ENCODE assay signal across 8 cellular contexts in the genomic region with DNA sequence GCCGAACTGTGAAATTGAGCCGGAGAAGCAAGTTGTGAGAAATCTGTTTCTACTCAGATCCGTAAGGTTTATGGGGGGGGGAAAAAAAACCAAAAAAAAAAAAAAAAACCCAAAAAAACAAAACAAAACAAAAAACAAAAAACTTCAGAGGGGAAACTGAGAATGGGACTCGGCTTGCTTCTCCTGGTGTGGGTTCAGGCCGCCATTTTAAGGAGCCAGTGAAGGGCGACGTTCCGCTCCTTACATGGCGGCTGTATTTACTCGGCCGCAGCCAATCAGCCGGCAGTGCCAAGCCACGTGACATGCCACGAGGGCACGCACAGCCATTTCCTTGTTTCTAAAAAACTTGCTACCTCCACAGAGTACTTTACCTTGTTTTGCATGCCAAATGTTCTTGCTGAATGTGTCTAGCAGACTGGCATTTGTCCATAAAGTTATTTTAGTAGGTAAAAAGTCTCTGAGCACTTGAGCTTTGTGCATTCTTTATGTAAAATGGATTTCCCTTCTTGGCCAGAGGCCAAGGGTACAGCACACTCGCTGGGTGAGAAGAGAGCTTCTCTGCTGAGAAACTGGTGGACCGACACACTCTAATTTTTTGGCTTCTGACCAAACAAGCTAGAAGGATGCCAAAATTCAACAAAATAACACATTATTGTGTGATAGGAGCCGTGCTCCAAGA.
DNase-seq lines count a peak whose midpoint lies in the region; ATAC-seq and TF ChIP-seq lines count a peak whose summit lies in the region.

No MANE protein-coding gene starts in this region.

- peak; percentile 26 for DNase-seq in GM04504 (ENCODE audit: low read depth)
- peak; percentile 55 for DNase-seq in RPMI7951 (ENCODE audit: low read depth)
- peak; percentile 80 for DNase-seq in fibroblast of peridontal ligament (ENCODE audit: extremely low read depth)
- DNase-seq in osteoblast (ENCODE audit: insufficient read length, low spot score, missing footprints) = peak; percentile 72
- DNase-seq in T-helper 1 cell = no peak

- no peaks in the 10 kb centered on the region for H3K9me3 ChIP-seq in osteoblast (ENCODE audit: low read depth, low read length)

- H3K4me2 ChIP-seq in osteoblast (ENCODE audit: insufficient read depth, low read length) = peak overlapping the region; percentile 84

- H3K36me3 ChIP-seq in osteoblast (ENCODE audit: insufficient read depth, low read length) = no peaks in the 10 kb centered on the region

- H2AFZ ChIP-seq in osteoblast (ENCODE audit: low read length) = peak overlapping the region; percentile 96

- no peaks in the 10 kb centered on the region for H3K27me3 ChIP-seq in osteoblast (ENCODE audit: insufficient read depth, low read length)

- ATAC-seq in GM18861 (IDR thresholded peaks at IDR 0.05; ENCODE audit: unreplicated experiment) (no peak), GM18867 (IDR thresholded peaks at IDR 0.05; ENCODE audit: unreplicated experiment) (no peak), GM21717 (IDR thresholded peaks at IDR 0.05; ENCODE audit: unreplicated experiment) (no peak)

- no peak for TF ChIP-seq CTCF in osteoblast (IDR thresholded peaks at IDR 0.05; ENCODE audit: extremely low read depth, low read depth, low read length)

- no peaks in the 10 kb centered on the region for H4K20me1 ChIP-seq in osteoblast (ENCODE audit: insufficient read depth, low read length)

- peak overlapping the region; percentile 66 for H3K4me3 ChIP-seq in osteoblast (ENCODE audit: insufficient read depth, low read length)

- H3K4me1 ChIP-seq in osteoblast (ENCODE audit: insufficient read depth, low read length) = peaks cover 28% of the 10 kb centered on the region

- H3K79me2 ChIP-seq in osteoblast (ENCODE audit: insufficient read depth, low read length) = no peaks in the 10 kb centered on the region

- peak overlapping the region; percentile 71 for H3K27ac ChIP-seq in osteoblast (ENCODE audit: low read depth, low read length)

Comparison
In these comparisons a context has a peak if more than half of its experiments do, and no peak if none do; other contexts are left out.
1. DNase-seq: peak in GM04504 (single experiment), RPMI7951 (single experiment), fibroblast of peridontal ligament (single experiment) and osteoblast (single experiment); none in T-helper 1 cell (0 of 5).